1 cellular context compared by ENCODE assay signal in the genomic region with DNA sequence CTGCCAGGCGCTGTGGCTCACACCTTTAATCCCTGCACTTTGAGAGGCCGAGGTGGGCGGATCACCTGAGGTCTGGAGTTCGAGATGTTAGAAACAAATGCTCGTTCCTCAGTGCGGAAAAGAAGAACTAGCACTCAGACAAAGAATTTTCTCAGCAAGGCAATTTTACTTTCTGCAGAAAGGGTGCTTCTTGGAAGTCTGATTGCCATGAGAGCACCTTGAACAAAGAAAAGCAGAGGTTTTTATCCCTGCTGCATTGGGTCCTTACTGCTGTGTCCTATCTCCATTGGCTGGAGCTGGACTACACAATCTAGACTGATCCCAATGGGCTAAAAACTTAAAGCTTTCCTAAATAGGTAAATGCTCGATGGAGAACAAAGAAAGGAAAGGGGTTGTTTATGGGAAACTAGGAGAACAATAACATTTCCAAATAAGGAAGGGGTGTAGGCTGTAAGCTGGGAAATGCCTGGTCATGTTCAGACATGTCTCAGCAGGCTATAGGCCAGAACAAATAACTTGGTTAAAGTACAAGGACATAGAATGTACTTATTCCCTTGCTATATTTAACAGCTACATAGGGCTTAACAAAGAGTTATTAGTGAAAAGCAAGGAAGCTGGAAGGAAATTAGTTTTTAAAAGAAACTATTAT.
TF ChIP-seq lines count a peak whose summit lies in the region.

No MANE protein-coding gene starts in this region.

TF ChIP-seq in K562, 482 proteins besides CTCF, POLR2A, EP300 and RAD21:
- TF ChIP-seq EWSR1 (IDR thresholded peaks at IDR 0.05; ENCODE audit: borderline replicate concordance, low read depth, partially characterized antibody) (no peak), XRCC3 (IDR thresholded peaks at IDR 0.05) (peak; percentile 95; the same call in 1 of the 2 replicates), MBD2 (IDR thresholded peaks at IDR 0.05; ENCODE audit: borderline replicate concordance, low read depth) (no peak), RBM25 (IDR thresholded peaks at IDR 0.05; ENCODE audit: low read depth, low read length, severe bottlenecking) (no peak), NFIC (IDR thresholded peaks at IDR 0.05) (no peak), HEY1 (CRISPR knock-in tag; IDR thresholded peaks at IDR 0.05; ENCODE audit: borderline replicate concordance) (no peak), CREBBP (IDR thresholded peaks at IDR 0.05; ENCODE audit: low read depth, low read length) (no peak), ELF1 (tag; IDR thresholded peaks at IDR 0.05) (no peak), TAL1 (IDR thresholded peaks at IDR 0.05) (no peak), FOS (IDR thresholded peaks at IDR 0.05; ENCODE audit: extremely low read depth, insufficient read length) (no peak), POLR2AphosphoS5 (IDR thresholded peaks at IDR 0.05; ENCODE audit: control insufficient read depth, insufficient read depth, low read depth, low read length) (no peak), NFRKB (IDR thresholded peaks at IDR 0.05; ENCODE audit: low read depth) (no peak), ZNF778 (CRISPR knock-in tag; IDR thresholded peaks at IDR 0.05) (no peak), ZNF133 (CRISPR knock-in tag; IDR thresholded peaks at IDR 0.05) (no peak), LEF1 (IDR thresholded peaks at IDR 0.05) (peak; percentile 46; the same call in 1 of the 2 replicates), PML (IDR thresholded peaks at IDR 0.05; ENCODE audit: low read length) (no peak), CBX1 (IDR thresholded peaks at IDR 0.05; ENCODE audit: low read depth) (peak; percentile 92; the same call in 1 of the 2 replicates), CBX3 (IDR thresholded peaks at IDR 0.05; ENCODE audit: borderline replicate concordance in 1 of 2, low read length in 2 of 2) (peak in 1 of 2 experiments; percentile 99; a peak in 2 of 3 replicates), JUN (IDR thresholded peaks at IDR 0.05; ENCODE audit: borderline replicate concordance, low read depth, low read length) (peak; percentile 31; the same call in 1 of the 2 replicates), JUN (CRISPR knock-in tag; IDR thresholded peaks at IDR 0.05; ENCODE audit: borderline replicate concordance) (no peak), RBM14 (IDR thresholded peaks at IDR 0.05; ENCODE audit: borderline replicate concordance, insufficient read depth, low read depth, low read length) (no peak), BMI1 (IDR thresholded peaks at IDR 0.05; ENCODE audit: low read length) (no peak), POU5F1 (IDR thresholded peaks at IDR 0.05; ENCODE audit: borderline replicate concordance, low read depth, low read length, partially characterized antibody) (no peak), CBX8 (IDR thresholded peaks at IDR 0.05; ENCODE audit: borderline replicate concordance, extremely low read depth, low read depth, low read length, poor library complexity, severe bottlenecking) (no peak), SIN3B (IDR thresholded peaks at IDR 0.05; ENCODE audit: low read depth) (no peak), FUS (optimal IDR thresholded peaks at IDR 0.05; ENCODE audit: low read depth, low read length) (no peak), ZNF121 (CRISPR knock-in tag; conservative IDR thresholded peaks at IDR 0.05) (no peak), CBX5 (IDR thresholded peaks at IDR 0.05; ENCODE audit: borderline replicate concordance, low read depth) (peak; percentile 99), TRIM24 (IDR thresholded peaks at IDR 0.05) (peak; percentile 9 to 72; a peak in 1 of 4 replicates), PYGO2 (tag; IDR thresholded peaks at IDR 0.05) (no peak), ZEB2 (IDR thresholded peaks at IDR 0.05) (peak; percentile 67; the same call in 1 of the 2 replicates), PHTF2 (CRISPR knock-in tag; IDR thresholded peaks at IDR 0.05) (no peak), HCFC1 (IDR thresholded peaks at IDR 0.05; ENCODE audit: low read depth, low read length) (no peak), ZNF561 (CRISPR knock-in tag; conservative IDR thresholded peaks at IDR 0.05) (peak; percentile 92), NFE2L1 (tag; IDR thresholded peaks at IDR 0.05; ENCODE audit: borderline replicate concordance, low read depth) (no peak), TRIM28 (IDR thresholded peaks at IDR 0.05) (peak; percentile 98)
- TF ChIP-seq, protein P1, sequence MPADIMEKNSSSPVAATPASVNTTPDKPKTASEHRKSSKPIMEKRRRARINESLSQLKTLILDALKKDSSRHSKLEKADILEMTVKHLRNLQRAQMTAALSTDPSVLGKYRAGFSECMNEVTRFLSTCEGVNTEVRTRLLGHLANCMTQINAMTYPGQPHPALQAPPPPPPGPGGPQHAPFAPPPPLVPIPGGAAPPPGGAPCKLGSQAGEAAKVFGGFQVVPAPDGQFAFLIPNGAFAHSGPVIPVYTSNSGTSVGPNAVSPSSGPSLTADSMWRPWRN (IDR thresholded peaks at IDR 0.05; ENCODE audit: low read depth): no peak
- TF ChIP-seq, protein P2, sequence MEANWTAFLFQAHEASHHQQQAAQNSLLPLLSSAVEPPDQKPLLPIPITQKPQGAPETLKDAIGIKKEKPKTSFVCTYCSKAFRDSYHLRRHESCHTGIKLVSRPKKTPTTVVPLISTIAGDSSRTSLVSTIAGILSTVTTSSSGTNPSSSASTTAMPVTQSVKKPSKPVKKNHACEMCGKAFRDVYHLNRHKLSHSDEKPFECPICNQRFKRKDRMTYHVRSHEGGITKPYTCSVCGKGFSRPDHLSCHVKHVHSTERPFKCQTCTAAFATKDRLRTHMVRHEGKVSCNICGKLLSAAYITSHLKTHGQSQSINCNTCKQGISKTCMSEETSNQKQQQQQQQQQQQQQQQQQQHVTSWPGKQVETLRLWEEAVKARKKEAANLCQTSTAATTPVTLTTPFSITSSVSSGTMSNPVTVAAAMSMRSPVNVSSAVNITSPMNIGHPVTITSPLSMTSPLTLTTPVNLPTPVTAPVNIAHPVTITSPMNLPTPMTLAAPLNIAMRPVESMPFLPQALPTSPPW (CRISPR knock-in tag; IDR thresholded peaks at IDR 0.05): no peak
- TF ChIP-seq, protein P3, sequence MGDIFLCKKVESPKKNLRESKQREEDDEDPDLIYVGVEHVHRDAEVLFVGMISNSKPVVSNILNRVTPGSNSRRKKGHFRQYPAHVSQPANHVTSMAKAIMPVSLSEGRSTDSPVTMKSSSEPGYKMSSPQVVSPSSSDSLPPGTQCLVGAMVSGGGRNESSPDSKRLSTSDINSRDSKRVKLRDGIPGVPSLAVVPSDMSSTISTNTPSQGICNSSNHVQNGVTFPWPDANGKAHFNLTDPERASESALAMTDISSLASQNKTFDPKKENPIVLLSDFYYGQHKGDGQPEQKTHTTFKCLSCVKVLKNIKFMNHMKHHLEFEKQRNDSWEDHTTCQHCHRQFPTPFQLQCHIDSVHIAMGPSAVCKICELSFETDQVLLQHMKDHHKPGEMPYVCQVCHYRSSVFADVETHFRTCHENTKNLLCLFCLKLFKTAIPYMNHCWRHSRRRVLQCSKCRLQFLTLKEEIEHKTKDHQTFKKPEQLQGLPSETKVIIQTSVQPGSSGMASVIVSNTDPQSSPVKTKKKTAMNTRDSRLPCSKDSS (IDR thresholded peaks at IDR 0.05; ENCODE audit: low read depth, partially characterized antibody): peak; percentile 100
- TF ChIP-seq, protein P4, sequence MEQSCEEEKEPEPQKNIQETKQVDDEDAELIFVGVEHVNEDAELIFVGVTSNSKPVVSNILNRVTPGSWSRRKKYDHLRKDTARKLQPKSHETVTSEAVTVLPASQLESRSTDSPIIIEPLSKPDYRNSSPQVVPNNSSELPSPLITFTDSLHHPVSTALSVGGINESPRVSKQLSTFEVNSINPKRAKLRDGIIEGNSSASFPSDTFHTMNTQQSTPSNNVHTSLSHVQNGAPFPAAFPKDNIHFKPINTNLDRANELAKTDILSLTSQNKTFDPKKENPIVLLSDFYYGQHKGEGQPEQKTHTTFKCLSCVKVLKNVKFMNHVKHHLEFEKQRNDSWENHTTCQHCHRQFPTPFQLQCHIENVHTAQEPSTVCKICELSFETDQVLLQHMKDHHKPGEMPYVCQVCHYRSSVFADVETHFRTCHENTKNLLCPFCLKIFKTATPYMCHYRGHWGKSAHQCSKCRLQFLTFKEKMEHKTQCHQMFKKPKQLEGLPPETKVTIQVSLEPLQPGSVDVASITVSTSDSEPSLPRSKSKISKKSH (CRISPR knock-in tag; IDR thresholded peaks at IDR 0.05): 0 out of 2 replicates have a peak, but pooled peaks have one; percentile 24
- TF ChIP-seq, protein P5, sequence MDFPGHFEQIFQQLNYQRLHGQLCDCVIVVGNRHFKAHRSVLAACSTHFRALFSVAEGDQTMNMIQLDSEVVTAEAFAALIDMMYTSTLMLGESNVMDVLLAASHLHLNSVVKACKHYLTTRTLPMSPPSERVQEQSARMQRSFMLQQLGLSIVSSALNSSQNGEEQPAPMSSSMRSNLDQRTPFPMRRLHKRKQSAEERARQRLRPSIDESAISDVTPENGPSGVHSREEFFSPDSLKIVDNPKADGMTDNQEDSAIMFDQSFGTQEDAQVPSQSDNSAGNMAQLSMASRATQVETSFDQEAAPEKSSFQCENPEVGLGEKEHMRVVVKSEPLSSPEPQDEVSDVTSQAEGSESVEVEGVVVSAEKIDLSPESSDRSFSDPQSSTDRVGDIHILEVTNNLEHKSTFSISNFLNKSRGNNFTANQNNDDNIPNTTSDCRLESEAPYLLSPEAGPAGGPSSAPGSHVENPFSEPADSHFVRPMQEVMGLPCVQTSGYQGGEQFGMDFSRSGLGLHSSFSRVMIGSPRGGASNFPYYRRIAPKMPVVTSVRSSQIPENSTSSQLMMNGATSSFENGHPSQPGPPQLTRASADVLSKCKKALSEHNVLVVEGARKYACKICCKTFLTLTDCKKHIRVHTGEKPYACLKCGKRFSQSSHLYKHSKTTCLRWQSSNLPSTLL (IDR thresholded peaks at IDR 0.05): no peak
- TF ChIP-seq, protein P6, sequence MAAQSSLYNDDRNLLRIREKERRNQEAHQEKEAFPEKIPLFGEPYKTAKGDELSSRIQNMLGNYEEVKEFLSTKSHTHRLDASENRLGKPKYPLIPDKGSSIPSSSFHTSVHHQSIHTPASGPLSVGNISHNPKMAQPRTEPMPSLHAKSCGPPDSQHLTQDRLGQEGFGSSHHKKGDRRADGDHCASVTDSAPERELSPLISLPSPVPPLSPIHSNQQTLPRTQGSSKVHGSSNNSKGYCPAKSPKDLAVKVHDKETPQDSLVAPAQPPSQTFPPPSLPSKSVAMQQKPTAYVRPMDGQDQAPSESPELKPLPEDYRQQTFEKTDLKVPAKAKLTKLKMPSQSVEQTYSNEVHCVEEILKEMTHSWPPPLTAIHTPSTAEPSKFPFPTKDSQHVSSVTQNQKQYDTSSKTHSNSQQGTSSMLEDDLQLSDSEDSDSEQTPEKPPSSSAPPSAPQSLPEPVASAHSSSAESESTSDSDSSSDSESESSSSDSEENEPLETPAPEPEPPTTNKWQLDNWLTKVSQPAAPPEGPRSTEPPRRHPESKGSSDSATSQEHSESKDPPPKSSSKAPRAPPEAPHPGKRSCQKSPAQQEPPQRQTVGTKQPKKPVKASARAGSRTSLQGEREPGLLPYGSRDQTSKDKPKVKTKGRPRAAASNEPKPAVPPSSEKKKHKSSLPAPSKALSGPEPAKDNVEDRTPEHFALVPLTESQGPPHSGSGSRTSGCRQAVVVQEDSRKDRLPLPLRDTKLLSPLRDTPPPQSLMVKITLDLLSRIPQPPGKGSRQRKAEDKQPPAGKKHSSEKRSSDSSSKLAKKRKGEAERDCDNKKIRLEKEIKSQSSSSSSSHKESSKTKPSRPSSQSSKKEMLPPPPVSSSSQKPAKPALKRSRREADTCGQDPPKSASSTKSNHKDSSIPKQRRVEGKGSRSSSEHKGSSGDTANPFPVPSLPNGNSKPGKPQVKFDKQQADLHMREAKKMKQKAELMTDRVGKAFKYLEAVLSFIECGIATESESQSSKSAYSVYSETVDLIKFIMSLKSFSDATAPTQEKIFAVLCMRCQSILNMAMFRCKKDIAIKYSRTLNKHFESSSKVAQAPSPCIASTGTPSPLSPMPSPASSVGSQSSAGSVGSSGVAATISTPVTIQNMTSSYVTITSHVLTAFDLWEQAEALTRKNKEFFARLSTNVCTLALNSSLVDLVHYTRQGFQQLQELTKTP (IDR thresholded peaks at IDR 0.05; ENCODE audit: low read depth in 1 of 2, partially characterized antibody in 2 of 2): no peak
TF ChIP-seq in K562: peak in this region for 12.
